In the genomic region with DNA sequence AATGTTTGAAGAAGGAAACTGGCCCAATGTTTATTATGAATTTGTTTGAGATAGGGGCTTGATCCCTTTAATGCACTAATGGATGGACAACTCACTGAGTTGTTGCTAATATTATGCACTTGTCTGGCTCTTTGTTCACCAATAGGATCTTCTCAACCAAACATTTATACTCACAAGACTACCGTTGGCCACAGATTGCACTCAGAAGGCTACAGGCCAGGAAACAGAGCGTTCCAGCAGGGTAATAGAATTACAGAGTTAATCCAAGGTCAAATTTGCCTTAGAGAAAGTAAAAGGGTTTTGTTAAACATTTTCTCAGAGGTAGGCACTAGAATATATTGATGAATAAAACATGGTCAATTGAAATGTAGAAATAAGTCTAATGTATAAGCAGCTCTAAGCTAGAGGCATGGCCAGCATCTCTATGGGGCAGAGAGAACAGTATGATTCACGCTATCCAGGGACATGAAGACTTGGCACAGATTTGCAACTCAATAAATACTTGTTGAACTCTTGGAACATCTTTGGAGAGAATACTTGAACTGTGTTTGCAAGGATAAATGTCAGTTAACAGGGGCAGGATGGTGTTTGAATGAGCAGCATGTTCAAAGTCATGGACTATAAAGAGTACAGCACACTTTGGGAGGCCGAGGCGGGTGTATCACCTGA, we compare ENCODE assay signal across 19 cellular contexts.
"Had no signal": no experiment of that assay in that cellular context is flagged by ENCODE, and none has a peak within 500 bp of the region (broad histone marks: within the 10 kb centered on the region; RNA-seq: fewer than 3 reads in every experiment).

No MANE protein-coding gene starts in this region.

- DNase-seq: KBM-7, MV-4-11, NCI-H1048, NCI-H1105, NCI-H1417, NCI-H1436 treated with DMSO at 0.1 percent for 48 hours, NCI-H1694, NCI-H187 treated with DMSO at 0.1 percent for 48 hours, NCI-H2029 treated with DMSO at 0.1 percent for 48 hours, NCI-H2171 treated with DMSO at 0.1 percent for 48 hours, NCI-H345, NCI-H446 treated with DMSO at 0.1 percent for 48 hours, NCI-H510A treated with DMSO at 0.1 percent for 48 hours, NCI-H526, PC-3, SIG-M5, SK-N-SH, SW 1271 had no signal

- ATAC-seq: Panc1, PC-3 had no signal
